In the genomic region with DNA sequence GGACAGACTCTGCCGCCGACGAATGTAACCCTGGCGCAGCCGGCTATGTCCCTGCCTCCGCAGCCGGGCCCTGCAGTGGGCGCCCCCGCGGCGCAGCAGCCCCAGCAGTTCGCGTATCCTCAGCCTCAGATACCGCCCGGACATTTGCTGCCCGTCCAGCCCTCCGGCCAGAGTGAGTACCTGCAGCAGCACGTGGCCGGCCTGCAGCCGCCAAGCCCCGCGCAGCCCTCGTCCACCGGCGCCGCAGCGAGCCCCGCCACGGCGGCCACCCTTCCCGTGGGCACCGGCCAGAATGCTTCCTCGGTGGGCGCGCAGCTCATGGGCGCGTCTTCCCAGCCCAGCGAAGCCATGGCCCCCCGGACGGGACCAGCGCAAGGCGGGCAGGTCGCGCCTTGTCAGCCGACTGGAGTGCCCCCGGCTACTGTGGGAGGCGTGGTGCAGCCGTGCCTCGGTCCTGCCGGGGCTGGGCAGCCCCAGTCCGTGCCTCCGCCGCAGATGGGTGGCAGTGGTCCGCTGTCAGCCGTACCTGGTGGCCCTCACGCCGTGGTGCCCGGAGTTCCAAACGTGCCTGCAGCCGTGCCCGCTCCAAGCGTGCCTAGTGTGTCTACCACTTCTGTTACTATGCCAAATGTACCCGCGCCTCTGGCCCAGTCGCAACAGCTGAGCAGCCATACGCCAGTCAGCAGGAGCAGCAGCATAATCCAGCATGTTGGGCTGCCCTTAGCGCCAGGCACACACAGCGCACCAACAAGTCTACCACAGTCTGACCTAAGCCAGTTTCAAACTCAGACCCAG, we compare ENCODE assay signal across 8 cellular contexts. TPM values are rescaled to one million over a fixed set of nuclear protein-coding genes. Genes with fewer than 3 reads are reported as not detected.
A peak's percentile ranks its signal among the peaks of the same experiment; 100 is the strongest.
DNase-seq lines count a peak whose midpoint lies in the region; ATAC-seq, FAIRE-seq and TF ChIP-seq lines count a peak whose summit lies in the region.

No MANE protein-coding gene starts in this region.

- H3K27me3 Mint-ChIP-seq in activated T-cell treated with anti-CD3 and anti-CD28 coated beads, Interleukin-2, amount 50 U/mL, for 24 hours = no peaks in the 10 kb centered on the region

- H3K27ac Mint-ChIP-seq in activated T-cell treated with anti-CD3 and anti-CD28 coated beads, Interleukin-2, amount 50 U/mL, for 24 hours = peak overlapping the region; percentile 84

- H3K9ac ChIP-seq in mucosa of rectum (ENCODE audit: low read depth in 1 of 2, low read length in 2 of 2) = peak overlapping the region; percentile 99 to 100

- H3K9me3 ChIP-seq in esophagus (ENCODE audit: control insufficient read depth in 2 of 2, insufficient read depth in 1 of 2, low read depth in 1 of 2, low read length in 1 of 2) (peaks cover 0 to 3% of the 10 kb centered on the region in 2 donors), mucosa of rectum (ENCODE audit: control insufficient read depth in 2 of 2, low read length in 2 of 2) (no peaks in the 10 kb centered on the region), thoracic aorta (no peaks in the 10 kb centered on the region)

- peaks cover 54% of the 10 kb centered on the region for H3K36me3 Mint-ChIP-seq in activated T-cell treated with anti-CD3 and anti-CD28 coated beads, Interleukin-2, amount 50 U/mL, for 24 hours (ENCODE audit: low read depth)

- 0% methylated on average over 51 to 68 of the region's 68 CpGs for WGBS in esophagus, 2 donors

- no peaks in the 10 kb centered on the region for H3K27me3 ChIP-seq in esophagus (ENCODE audit: control insufficient read depth in 1 of 2, insufficient read depth in 2 of 2, low read length in 2 of 2)
- H3K27me3 ChIP-seq in mucosa of rectum (ENCODE audit: control insufficient read depth in 2 of 2, insufficient read depth in 2 of 2, low read length in 2 of 2) = no peaks in the 10 kb centered on the region
- no peaks in the 10 kb centered on the region for H3K27me3 ChIP-seq in thoracic aorta (replicated peaks; ENCODE audit: insufficient read depth)

- H3K4me3 ChIP-seq in esophagus (ENCODE audit: low read depth in 1 of 2, low read length in 2 of 2) = peak overlapping the region; percentile 83 to 100
- peak overlapping the region; percentile 98 to 99 for H3K4me3 ChIP-seq in mucosa of rectum (ENCODE audit: low read length in 2 of 2)
- peak overlapping the region; percentile 85 for H3K4me3 ChIP-seq in thoracic aorta

- DNase-seq in GM12892 (ENCODE audit: insufficient read length) (no peak), NCI-H226 (peak; percentile 10), thoracic aorta (ENCODE audit: low spot score) (peak; percentile 6), NCI-H2196 (lab: John Stamatoyannopoulos, UW; ENCODE audit: unreplicated experiment) (no peak)
- DNase-seq in activated T-cell treated with anti-CD3 and anti-CD28 coated beads, Interleukin-2, amount 50 U/mL, for 24 hours = peak; percentile 51

- TF ChIP-seq POLR2A in GM12892 (IDR thresholded peaks at IDR 0.05; ENCODE audit: low read depth, low read length) = no peak

- no peak for ATAC-seq in thoracic aorta (ENCODE audit: insufficient number of reproducible peaks, low FRiP score, low read depth)

- H3K4me1 Mint-ChIP-seq in activated T-cell treated with anti-CD3 and anti-CD28 coated beads, Interleukin-2, amount 50 U/mL, for 24 hours (ENCODE audit: low read depth) = peaks cover 51% of the 10 kb centered on the region

- peak; percentile 89 for FAIRE-seq in GM12892 (lab: Jason Lieb, UNC)

- peak overlapping the region; percentile 96 for H3K4me3 Mint-ChIP-seq in activated T-cell treated with anti-CD3 and anti-CD28 coated beads, Interleukin-2, amount 50 U/mL, for 24 hours

- H3K36me3 ChIP-seq in esophagus (ENCODE audit: control insufficient read depth in 2 of 2, insufficient read depth in 2 of 2, low read length in 1 of 2) (peaks cover 0 to 6% of the 10 kb centered on the region in 2 donors), mucosa of rectum (ENCODE audit: control insufficient read depth in 2 of 2, insufficient read depth in 2 of 2, low read length in 2 of 2) (no peaks in the 10 kb centered on the region), thoracic aorta (no peaks in the 10 kb centered on the region)

- H3K4me1 ChIP-seq in esophagus (ENCODE audit: control insufficient read depth in 2 of 2, insufficient read depth in 2 of 2, low read length in 1 of 2) (peaks cover 2% of the 10 kb centered on the region in 2 donors), mucosa of rectum (ENCODE audit: control insufficient read depth in 2 of 2, insufficient read depth in 2 of 2, low read length in 2 of 2) (peaks cover 0 to 31% of the 10 kb centered on the region in 2 donors), thoracic aorta (ENCODE audit: control insufficient read depth in 1 of 2, low read depth in 2 of 2) (peaks cover 11 to 26% of the 10 kb centered on the region in 2 donors)

- H3K27ac ChIP-seq in 22Rv1 (peak overlapping the region; percentile 99), esophagus (ENCODE audit: low read depth in 2 of 2, low read length in 1 of 2) (peak overlapping the region; percentile 99 to 100), mucosa of rectum (ENCODE audit: low read depth in 2 of 2, low read length in 2 of 2) (peak overlapping the region; percentile 99), thoracic aorta (peak overlapping the region; percentile 97 to 98)

- H3K9me3 Mint-ChIP-seq in activated T-cell treated with anti-CD3 and anti-CD28 coated beads, Interleukin-2, amount 50 U/mL, for 24 hours = no peaks in the 10 kb centered on the region

- TF ChIP-seq CTCF in 22Rv1 (IDR thresholded peaks at IDR 0.05) (peak; percentile 30), thoracic aorta (IDR thresholded peaks at IDR 0.05) (no peak)

RNA-seq across cellular contexts. Expression of a gene that starts 2.4 kb away (rescaled TPM):
- 10.9 TPM for polyA plus RNA-seq in GM12892 (2012; ENCODE audit: missing spikeins)
- 10 to 100 TPM; 10.3 to 27.5 TPM for polyA plus RNA-seq in esophagus
- 10 to 100 TPM; 22.2 to 35.8 TPM for total RNA-seq in thoracic aorta

Comparison
In these comparisons a context has a peak if more than half of its experiments do, and no peak if none do; other contexts are left out.
1. DNase-seq: peak in NCI-H226 (single experiment), activated T-cell treated with anti-CD3 and anti-CD28 coated beads, Interleukin-2, amount 50 U/mL, for 24 hours (single experiment) and thoracic aorta (single experiment); none in GM12892 (single experiment) and NCI-H2196 (single experiment).
2. Peak in every context shown above with its lines, with median percentiles within 50 percentile points of each other: H3K27ac ChIP-seq and H3K4me3 ChIP-seq.